17 cellular contexts compared by ENCODE assay signal in the genomic region with DNA sequence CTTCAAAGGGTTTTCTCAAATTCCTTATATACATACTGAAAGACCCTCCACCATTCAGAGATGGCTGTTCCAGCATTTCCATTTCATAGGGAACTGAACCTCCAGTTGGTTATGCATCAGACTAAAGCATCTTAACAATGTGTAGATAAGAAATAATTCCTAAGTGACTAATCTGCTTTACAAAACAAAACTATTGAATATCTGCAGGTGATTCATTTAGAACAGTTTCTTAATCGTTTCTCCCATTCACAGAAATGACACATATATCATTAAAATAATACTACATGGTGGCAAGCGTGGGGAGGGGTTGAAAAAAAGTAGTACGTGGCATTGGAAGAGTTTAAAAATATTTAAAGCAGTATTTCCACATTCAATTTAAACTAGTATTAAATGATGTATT. TPM values are rescaled to one million over a fixed set of nuclear protein-coding genes. Genes with fewer than 3 reads are reported as not detected.
DNase-seq lines count a peak whose midpoint lies in the region; ATAC-seq and TF ChIP-seq lines count a peak whose summit lies in the region.
"Had no signal": no experiment of that assay in that cellular context is flagged by ENCODE, and none has a peak within 500 bp of the region (broad histone marks: within the 10 kb centered on the region; RNA-seq: fewer than 3 reads in every experiment).

No MANE protein-coding gene starts in this region.

- no peaks in the 10 kb centered on the region for H4K20me1 ChIP-seq in Karpas-422 (ENCODE audit: insufficient read depth, low read depth, low read length)

- intact Hi-C loops in psoas muscle (cut with DNase I): loop anchor here in 1 of 2 donors (10.0 kb wide), 1 partner anchor 111 kb away; no protein-coding TSS in a partner anchor

- DNase-seq in activated T-cell treated with anti-CD3 and anti-CD28 coated beads, Interleukin-2, amount 50 U/mL, for 72 hours: no peak
- DNase-seq in activated T-cell treated with anti-CD3 and anti-CD28 coated beads for 4 hours: no peak
- no peak for DNase-seq in T-helper 17 cell
- peak; percentile 37 for DNase-seq in fibroblast of peridontal ligament (ENCODE audit: extremely low read depth)
- DNase-seq in stimulated activated naive CD8-positive, alpha-beta T cell treated with anti-CD3 and anti-CD28 coated beads, Interleukin-15, amount 100 ng/mL, for 72 hours: no peak
- no peak for DNase-seq in psoas muscle
- no peak for DNase-seq in Karpas-422
- DNase-seq in CD8-positive, alpha-beta memory T cell: no peak
- DNase-seq: activated CD4-positive, CD25-positive, alpha-beta regulatory T cell; activated gamma-delta T cell treated with Interleukin-2 at 50 U/mL for 16 hours; effector CD8-positive, alpha-beta T cell; GDM1; NCI-H345; SIG-M5; stimulated activated CD8-positive, alpha-beta memory T cell treated with anti-CD3 and anti-CD28 coated beads, Interleukin-4, amount 100 ng/mL, for 48 hours had no signal

- H3K4me1 ChIP-seq in psoas muscle (no peaks in the 10 kb centered on the region), Karpas-422 (ENCODE audit: low read length) (no peaks in the 10 kb centered on the region)
- no peaks in the 10 kb centered on the region for H3K4me1 ChIP-seq in CD8-positive, alpha-beta memory T cell (ENCODE audit: insufficient read depth, low read length)

- H3K27ac ChIP-seq in psoas muscle: no peak overlapping the region
- no peak overlapping the region for H3K27ac ChIP-seq in Karpas-422 (ENCODE audit: low read length)
- no peak overlapping the region for H3K27ac ChIP-seq in CD8-positive, alpha-beta memory T cell (ENCODE audit: low read depth, low read length)
- H3K27ac ChIP-seq: KMS-11 had no signal

- H3K4me1 Mint-ChIP-seq in activated T-cell treated with anti-CD3 and anti-CD28 coated beads, Interleukin-2, amount 50 U/mL, for 72 hours (ENCODE audit: low read depth): peaks cover 7% of the 10 kb centered on the region
- H3K4me1 Mint-ChIP-seq in T-helper 17 cell: peaks cover 5% of the 10 kb centered on the region
- peaks cover 8% of the 10 kb centered on the region for H3K4me1 Mint-ChIP-seq in stimulated activated naive CD8-positive, alpha-beta T cell treated with anti-CD3 and anti-CD28 coated beads, Interleukin-15, amount 100 ng/mL, for 72 hours
- peaks cover 14 to 20% (median 19%) of the 10 kb centered on the region in 3 donors for H3K4me1 Mint-ChIP-seq in CD8-positive, alpha-beta memory T cell

- CTCF ChIA-PET in CD8-positive, alpha-beta memory T cell (lab: Charles Lee): no interaction called here

- TF ChIP-seq CTCF in psoas muscle (IDR thresholded peaks at IDR 0.05): no peak

- no peak overlapping the region for H2AFZ ChIP-seq in Karpas-422 (ENCODE audit: low read length)

- peak overlapping the region; percentile 58 for H3K27ac Mint-ChIP-seq in activated T-cell treated with anti-CD3 and anti-CD28 coated beads, Interleukin-2, amount 50 U/mL, for 72 hours
- H3K27ac Mint-ChIP-seq in T-helper 17 cell: peak overlapping the region; percentile 66
- H3K27ac Mint-ChIP-seq in stimulated activated naive CD8-positive, alpha-beta T cell treated with anti-CD3 and anti-CD28 coated beads, Interleukin-15, amount 100 ng/mL, for 72 hours: peak overlapping the region; percentile 77 to 80
- H3K27ac Mint-ChIP-seq in CD8-positive, alpha-beta memory T cell: peak overlapping the region in 3 of 8 donors; percentile 44 to 75 (median 51)

- peaks cover 3 to 26% of the 10 kb centered on the region in 2 donors for H3K36me3 Mint-ChIP-seq in activated T-cell treated with anti-CD3 and anti-CD28 coated beads, Interleukin-2, amount 50 U/mL, for 72 hours (ENCODE audit: insufficient read depth in 2 of 2)
- H3K36me3 Mint-ChIP-seq in T-helper 17 cell (ENCODE audit: low read depth): peaks cover 3% of the 10 kb centered on the region
- H3K36me3 Mint-ChIP-seq in CD8-positive, alpha-beta memory T cell: peaks cover 6 to 81% (median 24%) of the 10 kb centered on the region in 3 donors

- H3K9me2 ChIP-seq in Karpas-422 (replicated peaks; ENCODE audit: insufficient read depth, low read length): no peaks in the 10 kb centered on the region

- H3K4me3 ChIP-seq in psoas muscle (no peak overlapping the region), Karpas-422 (ENCODE audit: low read length) (no peak overlapping the region)
- H3K4me3 ChIP-seq in CD8-positive, alpha-beta memory T cell (ENCODE audit: low read length): no peak overlapping the region
- H3K4me3 ChIP-seq: smooth muscle cell had no signal

- H3K36me3 ChIP-seq in psoas muscle (ENCODE audit: insufficient read depth in 1 of 2, low read depth in 1 of 2) (peaks cover 6 to 100% of the 10 kb centered on the region in 2 donors), Karpas-422 (ENCODE audit: insufficient read depth, low read length) (peaks cover 83% of the 10 kb centered on the region)
- peaks cover 38% of the 10 kb centered on the region for H3K36me3 ChIP-seq in CD8-positive, alpha-beta memory T cell (ENCODE audit: insufficient read depth, low read length)

- no peak overlapping the region for H3K9ac ChIP-seq in Karpas-422 (ENCODE audit: low read length)
- H3K9ac ChIP-seq: KMS-11 had no signal

- H3K27me3 Mint-ChIP-seq in activated T-cell treated with anti-CD3 and anti-CD28 coated beads, Interleukin-2, amount 50 U/mL, for 72 hours (ENCODE audit: low read depth): no peaks in the 10 kb centered on the region
- no peaks in the 10 kb centered on the region for H3K27me3 Mint-ChIP-seq in T-helper 17 cell
- no peaks in the 10 kb centered on the region for H3K27me3 Mint-ChIP-seq in stimulated activated naive CD8-positive, alpha-beta T cell treated with anti-CD3 and anti-CD28 coated beads, Interleukin-15, amount 100 ng/mL, for 72 hours
- H3K27me3 Mint-ChIP-seq in CD8-positive, alpha-beta memory T cell: no peaks in the 10 kb centered on the region

- H3K9me3 Mint-ChIP-seq in activated T-cell treated with anti-CD3 and anti-CD28 coated beads, Interleukin-2, amount 50 U/mL, for 72 hours: no peaks in the 10 kb centered on the region
- H3K9me3 Mint-ChIP-seq in stimulated activated naive CD8-positive, alpha-beta T cell treated with anti-CD3 and anti-CD28 coated beads, Interleukin-15, amount 100 ng/mL, for 72 hours: no peaks in the 10 kb centered on the region
- H3K9me3 Mint-ChIP-seq in CD8-positive, alpha-beta memory T cell: no peaks in the 10 kb centered on the region

- ATAC-seq in activated T-cell treated with anti-CD3 and anti-CD28 coated beads, Interleukin-2, amount 50 U/mL, for 72 hours (replicated peaks in 1 of 2): no peak
- ATAC-seq in T-helper 17 cell (no peak), psoas muscle (no peak)
- ATAC-seq in stimulated activated naive CD8-positive, alpha-beta T cell treated with anti-CD3 and anti-CD28 coated beads, Interleukin-15, amount 100 ng/mL, for 72 hours: no peak

- POLR2A ChIA-PET in CD8-positive, alpha-beta memory T cell (lab: Charles Lee): no interaction called here

- H3K79me2 ChIP-seq in Karpas-422 (ENCODE audit: low read length): peaks cover 68% of the 10 kb centered on the region

- H3K4me2 ChIP-seq in Karpas-422 (ENCODE audit: low read depth, low read length, poor library complexity, severe bottlenecking): no peak overlapping the region
- H3K4me2 ChIP-seq: KMS-11, smooth muscle cell had no signal

- H3K9me3 ChIP-seq in T-helper 17 cell (ENCODE audit: control insufficient read depth, low read length, poor library complexity, severe bottlenecking) (no peaks in the 10 kb centered on the region), psoas muscle (no peaks in the 10 kb centered on the region), Karpas-422 (ENCODE audit: low read length) (no peaks in the 10 kb centered on the region)
- no peaks in the 10 kb centered on the region for H3K9me3 ChIP-seq in CD8-positive, alpha-beta memory T cell (ENCODE audit: low read length)

- 89 to 92% (median 90%) methylated on average over 3 of the region's 3 CpGs for WGBS in psoas muscle, 3 donors

- no peak overlapping the region for H3K4me3 Mint-ChIP-seq in activated T-cell treated with anti-CD3 and anti-CD28 coated beads, Interleukin-2, amount 50 U/mL, for 72 hours
- no peak overlapping the region for H3K4me3 Mint-ChIP-seq in T-helper 17 cell
- no peak overlapping the region for H3K4me3 Mint-ChIP-seq in stimulated activated naive CD8-positive, alpha-beta T cell treated with anti-CD3 and anti-CD28 coated beads, Interleukin-15, amount 100 ng/mL, for 72 hours
- no peak overlapping the region for H3K4me3 Mint-ChIP-seq in CD8-positive, alpha-beta memory T cell

- no peaks in the 10 kb centered on the region for H3K27me3 ChIP-seq in psoas muscle (ENCODE audit: insufficient read depth in 3 of 3, low read length in 2 of 3)
- no peaks in the 10 kb centered on the region for H3K27me3 ChIP-seq in Karpas-422 (ENCODE audit: low read length)
- H3K27me3 ChIP-seq in CD8-positive, alpha-beta memory T cell (ENCODE audit: insufficient read depth, low read length, poor library complexity, severe bottlenecking): no peaks in the 10 kb centered on the region

RNA-seq across cellular contexts. Expression of a gene that starts 19.5 kb away (rescaled TPM):
- total RNA-seq in activated T-cell treated with anti-CD3 and anti-CD28 coated beads, Interleukin-2, amount 50 U/mL, for 72 hours: 10 to 100 TPM; 64.6 to 71.3 TPM
- total RNA-seq in T-helper 17 cell (100 to 1,000 TPM in 1 of 2 donors, 10 to 100 TPM in 1; 95.8 to 107 TPM), psoas muscle (100 to 1,000 TPM; 109 to 160 (median 137) TPM)
- polyA plus RNA-seq in psoas muscle: 100 to 1,000 TPM in 1 of 3 donors, 10 to 100 TPM in 2; 95.6 to 243 (median 99.1) TPM
- 50.7 and 65.5 TPM in 2 replicates for total RNA-seq in Karpas-422 (2014; rRNA removed; shearing (Covaris generic); ENCODE audit: low replicate concordance)
- 100 to 1,000 TPM in 1 of 2 experiments, 10 to 100 TPM in 1; 94.5 to 101 TPM for total RNA-seq in CD8-positive, alpha-beta memory T cell
- 29.9 TPM for polyA plus RNA-seq in CD8-positive, alpha-beta memory T cell

RNA-seq across cellular contexts. Expression of a gene that starts 34.2 kb away (rescaled TPM):
- total RNA-seq in activated T-cell treated with anti-CD3 and anti-CD28 coated beads, Interleukin-2, amount 50 U/mL, for 72 hours: 10 to 100 TPM; 27.3 to 37.8 TPM
- total RNA-seq in T-helper 17 cell (10 to 100 TPM; 23.3 to 25.2 TPM), psoas muscle (10 to 100 TPM; 14.8 to 21.3 (median 16.6) TPM)
- polyA plus RNA-seq in psoas muscle: 10 to 100 TPM; 14.7 to 36.0 (median 16.3) TPM
- total RNA-seq in Karpas-422 (2014; rRNA removed; shearing (Covaris generic); ENCODE audit: low replicate concordance): 27.0 and 33.0 TPM in 2 replicates
- 10 to 100 TPM; 26.2 to 28.0 TPM for total RNA-seq in CD8-positive, alpha-beta memory T cell
- polyA plus RNA-seq in CD8-positive, alpha-beta memory T cell: 21.3 TPM
